In the genomic region with DNA sequence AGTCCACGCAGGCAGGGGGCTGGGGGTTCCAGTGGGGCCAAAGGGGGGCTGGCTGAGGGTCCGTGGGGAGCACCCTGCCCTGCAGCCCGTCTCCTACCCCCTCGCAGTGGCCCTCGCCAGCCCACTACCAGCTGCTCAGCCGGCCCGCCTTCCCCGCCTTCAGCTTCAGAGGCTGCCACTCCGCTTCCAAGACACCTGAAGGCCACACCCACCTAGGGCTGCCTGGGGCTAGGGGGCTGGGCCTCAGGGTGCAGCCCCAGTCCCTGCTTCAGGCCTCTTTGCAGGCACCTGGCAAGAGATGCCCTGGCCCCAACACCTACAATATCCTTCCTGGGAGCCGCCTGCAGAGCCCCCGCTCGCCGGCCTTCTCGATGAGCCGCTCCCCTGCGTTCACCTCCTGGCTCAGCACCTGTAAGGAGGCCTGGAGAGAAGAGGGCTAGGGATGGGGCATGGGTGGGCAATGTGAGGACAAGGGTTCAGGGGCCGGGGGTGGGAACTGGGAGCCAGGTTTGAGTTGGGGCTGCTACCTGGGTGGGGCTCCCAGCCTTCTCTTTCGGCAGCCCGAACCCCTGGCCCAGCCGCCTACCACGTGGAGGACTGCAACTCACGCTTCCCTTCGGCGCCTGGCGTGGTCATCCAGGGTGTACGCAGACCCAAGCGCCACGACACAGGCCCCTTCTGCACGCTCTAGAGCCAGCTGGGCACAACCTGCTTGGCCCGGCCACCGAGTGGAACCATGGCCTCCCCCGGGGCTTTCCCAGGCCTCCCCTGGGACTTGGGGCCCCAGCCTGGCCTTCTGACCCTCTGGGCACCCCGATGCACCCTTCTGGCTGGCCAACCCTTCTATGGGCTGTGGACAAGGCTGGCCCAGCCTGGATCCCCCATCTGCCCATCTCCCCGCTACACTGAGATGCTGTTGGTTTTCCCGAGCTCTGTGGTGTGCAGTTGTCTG, we compare ENCODE assay signal across 13 cellular contexts. TPM values are rescaled to one million over a fixed set of nuclear protein-coding genes. Genes with fewer than 3 reads are reported as not detected.
A peak's percentile ranks its signal among the peaks of the same experiment; 100 is the strongest.
DNase-seq lines count a peak whose midpoint lies in the region; ATAC-seq and TF ChIP-seq lines count a peak whose summit lies in the region.
"Had no signal": no experiment of that assay in that cellular context is flagged by ENCODE, and none has a peak within 500 bp of the region (broad histone marks: within the 10 kb centered on the region; RNA-seq: fewer than 3 reads in every experiment).

No MANE protein-coding gene starts in this region.

- peak; percentile 51 for DNase-seq in NCI-H2196 (lab: John Stamatoyannopoulos, UW; ENCODE audit: unreplicated experiment)
- DNase-seq in NCI-H2196 treated with DMSO at 0.1 percent for 48 hours (lab: John Stamatoyannopoulos, UW; ENCODE audit: unreplicated experiment): no peak
- peak; percentile 43 for DNase-seq in neural progenitor cell (ENCODE audit: low spot score)
- DNase-seq in naive thymus-derived CD4-positive, alpha-beta T cell: no peak
- DNase-seq: activated CD4-positive, alpha-beta T cell treated with anti-CD3 and anti-CD28 coated beads, Interleukin-2, amount 10 ng/mL, durations not matched to agents 7 days and 5 days; foreskin fibroblast; NCI-H1930; psoas muscle; stimulated activated CD4-positive, alpha-beta T cell treated with anti-CD3 and anti-CD28 coated beads, Interleukin-2, amount 100 ng/mL, for 24 hours; T-helper 2 cell had no signal

- H3K9me3 Mint-ChIP-seq in neural progenitor cell: no peaks in the 10 kb centered on the region
- peaks cover 0 to 1% (median 0%) of the 10 kb centered on the region in 11 donors for H3K9me3 Mint-ChIP-seq in naive thymus-derived CD4-positive, alpha-beta T cell
- H3K9me3 Mint-ChIP-seq: activated CD4-positive, alpha-beta T cell treated with anti-CD3 and anti-CD28 coated beads, Interleukin-2, amount 10 ng/mL, durations not matched to agents 7 days and 5 days; stimulated activated memory B cell treated with anti-CD40 and anti-IgM and Interleukin-4, amounts not matched to agents 10 μg/mL and 1 μg/mL and 100 μg/mL, for 72 hours had no signal

- H3K27me3 ChIP-seq in OCI-LY1 (ENCODE audit: insufficient read depth, low read length) (no peaks in the 10 kb centered on the region; the same call in 1 of the 2 replicates), neural progenitor cell (peaks cover 6% of the 10 kb centered on the region)
- no peaks in the 10 kb centered on the region for H3K27me3 ChIP-seq in naive thymus-derived CD4-positive, alpha-beta T cell (ENCODE audit: control insufficient read depth in 2 of 2, insufficient read depth in 2 of 2, low read length in 2 of 2)

- peak overlapping the region; percentile 95 for H3K4me3 Mint-ChIP-seq in neural progenitor cell
- H3K4me3 Mint-ChIP-seq in naive thymus-derived CD4-positive, alpha-beta T cell: no peak overlapping the region
- H3K4me3 Mint-ChIP-seq: stimulated activated memory B cell treated with anti-CD40 and anti-IgM and Interleukin-4, amounts not matched to agents 10 μg/mL and 1 μg/mL and 100 μg/mL, for 72 hours had no signal

- H3K4me3 ChIP-seq in OCI-LY1 (ENCODE audit: low read depth, low read length, poor library complexity, severe bottlenecking) (no peak overlapping the region), neural progenitor cell (no peak overlapping the region)
- no peak overlapping the region for H3K4me3 ChIP-seq in naive thymus-derived CD4-positive, alpha-beta T cell (ENCODE audit: low read length)

- H4K20me1 ChIP-seq in OCI-LY1 (ENCODE audit: insufficient read depth, low read length) (no peaks in the 10 kb centered on the region), neural progenitor cell (ENCODE audit: low read depth) (peaks cover 19% of the 10 kb centered on the region)

- peaks cover 7% of the 10 kb centered on the region for H3K27me3 Mint-ChIP-seq in neural progenitor cell (ENCODE audit: insufficient read depth, low read depth)
- H3K27me3 Mint-ChIP-seq in naive thymus-derived CD4-positive, alpha-beta T cell: no peaks in the 10 kb centered on the region
- H3K27me3 Mint-ChIP-seq: activated CD4-positive, alpha-beta T cell treated with anti-CD3 and anti-CD28 coated beads, Interleukin-2, amount 10 ng/mL, durations not matched to agents 7 days and 5 days; stimulated activated memory B cell treated with anti-CD40 and anti-IgM and Interleukin-4, amounts not matched to agents 10 μg/mL and 1 μg/mL and 100 μg/mL, for 72 hours had no signal

- H3K27ac ChIP-seq in OCI-LY1 (ENCODE audit: low read depth, low read length, poor library complexity, severe bottlenecking): no peak overlapping the region
- no peak overlapping the region for H3K27ac ChIP-seq in neural progenitor cell
- no peak overlapping the region for H3K27ac ChIP-seq in naive thymus-derived CD4-positive, alpha-beta T cell (ENCODE audit: low read depth, low read length)
- H3K27ac ChIP-seq: psoas muscle had no signal

- H3F3A ChIP-seq in OCI-LY1 (ENCODE audit: insufficient read depth, low read length) (no peaks in the 10 kb centered on the region), neural progenitor cell (ENCODE audit: low read depth) (peaks cover 10% of the 10 kb centered on the region)

- CTCF ChIA-PET in naive thymus-derived CD4-positive, alpha-beta T cell (lab: Charles Lee): interaction anchor here (0.7 to 2.6 kb wide), 3 partner anchors 12 to 152 kb away, joined by 3 to 9 read pairs (median 5); a partner anchor contains a TSS

- H3K4me1 Mint-ChIP-seq in neural progenitor cell: peaks cover 28% of the 10 kb centered on the region
- peaks cover 0 to 22% (median 15%) of the 10 kb centered on the region in 7 donors for H3K4me1 Mint-ChIP-seq in naive thymus-derived CD4-positive, alpha-beta T cell

- H3K9ac ChIP-seq in OCI-LY1 (ENCODE audit: low read length) (no peak overlapping the region; the same call in 1 of the 2 replicates), neural progenitor cell (no peak overlapping the region)

- POLR2A ChIA-PET in naive thymus-derived CD4-positive, alpha-beta T cell (lab: Charles Lee): interaction anchor here (9.5 kb wide), 1 partner anchor 12 kb away, joined by 168 read pairs; a partner anchor contains a TSS

- no peak overlapping the region for H2AFZ ChIP-seq in OCI-LY1 (ENCODE audit: low read length)
- H2AFZ ChIP-seq in neural progenitor cell (replicated peaks): no peak overlapping the region

- H3K9me3 ChIP-seq in OCI-LY1 (ENCODE audit: low read length): no peaks in the 10 kb centered on the region
- no peaks in the 10 kb centered on the region for H3K9me3 ChIP-seq in neural progenitor cell (ENCODE audit: low read depth)
- H3K9me3 ChIP-seq in naive thymus-derived CD4-positive, alpha-beta T cell (ENCODE audit: control insufficient read depth in 2 of 3, low read length in 3 of 3): no peaks in the 10 kb centered on the region
- H3K9me3 ChIP-seq: psoas muscle had no signal

- no peaks in the 10 kb centered on the region for H3K9me2 ChIP-seq in OCI-LY1 (ENCODE audit: low read depth, low read length)

- peaks cover 46% of the 10 kb centered on the region for H3K4me1 ChIP-seq in OCI-LY1 (ENCODE audit: insufficient read depth, low read length, severe bottlenecking)
- H3K4me1 ChIP-seq in neural progenitor cell: peaks cover 31% of the 10 kb centered on the region
- H3K4me1 ChIP-seq in naive thymus-derived CD4-positive, alpha-beta T cell (ENCODE audit: control insufficient read depth in 2 of 2, insufficient read depth in 2 of 2, low read length in 2 of 2): peaks cover 11% of the 10 kb centered on the region in 2 donors

- H3K36me3 Mint-ChIP-seq in neural progenitor cell: peaks cover 2% of the 10 kb centered on the region
- H3K36me3 Mint-ChIP-seq in naive thymus-derived CD4-positive, alpha-beta T cell: peaks cover 0 to 1% (median 0%) of the 10 kb centered on the region in 5 donors
- H3K36me3 Mint-ChIP-seq: stimulated activated memory B cell treated with anti-CD40 and anti-IgM and Interleukin-4, amounts not matched to agents 10 μg/mL and 1 μg/mL and 100 μg/mL, for 72 hours had no signal

- peak overlapping the region; percentile 66 for H3K27ac Mint-ChIP-seq in neural progenitor cell
- no peak overlapping the region for H3K27ac Mint-ChIP-seq in naive thymus-derived CD4-positive, alpha-beta T cell
- H3K27ac Mint-ChIP-seq: activated CD4-positive, alpha-beta T cell treated with anti-CD3 and anti-CD28 coated beads, Interleukin-2, amount 10 ng/mL, durations not matched to agents 7 days and 5 days; stimulated activated memory B cell treated with anti-CD40 and anti-IgM and Interleukin-4, amounts not matched to agents 10 μg/mL and 1 μg/mL and 100 μg/mL, for 72 hours had no signal

- H3K4me2 ChIP-seq in OCI-LY1 (ENCODE audit: low read length) (peak overlapping the region; percentile 85; the same call in 1 of the 2 replicates), neural progenitor cell (peak overlapping the region; percentile 49)

- no peaks in the 10 kb centered on the region for H3K36me3 ChIP-seq in OCI-LY1 (ENCODE audit: insufficient read depth, low read length)
- H3K36me3 ChIP-seq in neural progenitor cell: no peaks in the 10 kb centered on the region
- peaks cover 0 to 16% (median 0%) of the 10 kb centered on the region in 3 experiments for H3K36me3 ChIP-seq in naive thymus-derived CD4-positive, alpha-beta T cell (ENCODE audit: control insufficient read depth in 2 of 3, insufficient read depth in 3 of 3, low read length in 3 of 3)

- TF ChIP-seq CTCF in OCI-LY1 (IDR thresholded peaks at IDR 0.05; ENCODE audit: low read length): no peak
- TF ChIP-seq CTCF in neural progenitor cell (IDR thresholded peaks at IDR 0.05): no peak

- intact Hi-C loops in naive thymus-derived CD4-positive, alpha-beta T cell (cut with micrococcal nuclease): no loop called here

- H3K79me2 ChIP-seq in OCI-LY1 (ENCODE audit: insufficient read depth, low read length) (no peaks in the 10 kb centered on the region), neural progenitor cell (ENCODE audit: low read depth) (peaks cover 20% of the 10 kb centered on the region)

- ATAC-seq in GM21381 (IDR thresholded peaks at IDR 0.05; ENCODE audit: unreplicated experiment): no peak
- no peak for ATAC-seq in naive thymus-derived CD4-positive, alpha-beta T cell
- ATAC-seq: psoas muscle; stimulated activated memory B cell treated with anti-CD40 and anti-IgM and Interleukin-4, amounts not matched to agents 10 μg/mL and 1 μg/mL and 100 μg/mL, for 72 hours had no signal

RNA-seq across cellular contexts. Expression of a gene that starts 1.7 kb away (rescaled TPM):
- total RNA-seq in neural progenitor cell (ENCODE audit: low replicate concordance): not detected in 2 replicates
- not detected for total RNA-seq in naive thymus-derived CD4-positive, alpha-beta T cell
- polyA plus RNA-seq in naive thymus-derived CD4-positive, alpha-beta T cell: not detected
- total RNA-seq: activated CD4-positive, alpha-beta T cell treated with anti-CD3 and anti-CD28 coated beads, Interleukin-2, amount 10 ng/mL, durations not matched to agents 7 days and 5 days; psoas muscle had no signal

RNA-seq across cellular contexts. Expression of a gene that starts 2.3 kb away (rescaled TPM):
- 35.2 and 76.1 TPM in 2 replicates for total RNA-seq in neural progenitor cell (ENCODE audit: low replicate concordance)
- 10 to 100 TPM; 33.4 to 64.2 (median 38.9) TPM for total RNA-seq in naive thymus-derived CD4-positive, alpha-beta T cell
- 10 to 100 TPM; 22.9 to 36.5 TPM for polyA plus RNA-seq in naive thymus-derived CD4-positive, alpha-beta T cell

RNA-seq across cellular contexts. Expression of a gene that starts 11.7 kb away (rescaled TPM):
- 183 and 367 TPM in 2 replicates for total RNA-seq in neural progenitor cell (ENCODE audit: low replicate concordance)
- total RNA-seq in naive thymus-derived CD4-positive, alpha-beta T cell: 100 to 1,000 TPM in 1 of 5 experiments, 10 to 100 TPM in 4; 44.2 to 260 (median 87.5) TPM
- 10 to 100 TPM; 17.5 to 49.9 TPM for polyA plus RNA-seq in naive thymus-derived CD4-positive, alpha-beta T cell

RNA-seq across cellular contexts. Expression of a gene that starts 22.1 kb away (rescaled TPM):
- total RNA-seq in neural progenitor cell (ENCODE audit: low replicate concordance): not detected in 2 replicates
- under 1 TPM in 2 of 5 experiments, not detected in 3; 0.16 TPM for total RNA-seq in naive thymus-derived CD4-positive, alpha-beta T cell
- polyA plus RNA-seq in naive thymus-derived CD4-positive, alpha-beta T cell: not detected
- total RNA-seq: activated CD4-positive, alpha-beta T cell treated with anti-CD3 and anti-CD28 coated beads, Interleukin-2, amount 10 ng/mL, durations not matched to agents 7 days and 5 days; psoas muscle had no signal
- polyA plus RNA-seq: psoas muscle had no signal

RNA-seq across cellular contexts. Expression of a gene that starts 24.7 kb away (rescaled TPM):
- total RNA-seq in neural progenitor cell (ENCODE audit: low replicate concordance): 0.39 and 2.8 TPM in 2 replicates
- total RNA-seq in naive thymus-derived CD4-positive, alpha-beta T cell: 10 to 100 TPM in 2 of 5 experiments, 1 to 10 TPM in 2, under 1 TPM in 1; 0.84 to 16.6 (median 2.3) TPM
- polyA plus RNA-seq in naive thymus-derived CD4-positive, alpha-beta T cell: under 1 TPM in 1 of 2 donors, not detected in 1; 0.07 TPM

Comparison
In these comparisons a context has a peak if more than half of its experiments do, and no peak if none do; other contexts are left out.
1. DNase-seq: peak in NCI-H2196 (single experiment) and neural progenitor cell (single experiment); none in NCI-H2196 treated with DMSO at 0.1 percent for 48 hours (single experiment) and naive thymus-derived CD4-positive, alpha-beta T cell (0 of 9).